In the genomic region with DNA sequence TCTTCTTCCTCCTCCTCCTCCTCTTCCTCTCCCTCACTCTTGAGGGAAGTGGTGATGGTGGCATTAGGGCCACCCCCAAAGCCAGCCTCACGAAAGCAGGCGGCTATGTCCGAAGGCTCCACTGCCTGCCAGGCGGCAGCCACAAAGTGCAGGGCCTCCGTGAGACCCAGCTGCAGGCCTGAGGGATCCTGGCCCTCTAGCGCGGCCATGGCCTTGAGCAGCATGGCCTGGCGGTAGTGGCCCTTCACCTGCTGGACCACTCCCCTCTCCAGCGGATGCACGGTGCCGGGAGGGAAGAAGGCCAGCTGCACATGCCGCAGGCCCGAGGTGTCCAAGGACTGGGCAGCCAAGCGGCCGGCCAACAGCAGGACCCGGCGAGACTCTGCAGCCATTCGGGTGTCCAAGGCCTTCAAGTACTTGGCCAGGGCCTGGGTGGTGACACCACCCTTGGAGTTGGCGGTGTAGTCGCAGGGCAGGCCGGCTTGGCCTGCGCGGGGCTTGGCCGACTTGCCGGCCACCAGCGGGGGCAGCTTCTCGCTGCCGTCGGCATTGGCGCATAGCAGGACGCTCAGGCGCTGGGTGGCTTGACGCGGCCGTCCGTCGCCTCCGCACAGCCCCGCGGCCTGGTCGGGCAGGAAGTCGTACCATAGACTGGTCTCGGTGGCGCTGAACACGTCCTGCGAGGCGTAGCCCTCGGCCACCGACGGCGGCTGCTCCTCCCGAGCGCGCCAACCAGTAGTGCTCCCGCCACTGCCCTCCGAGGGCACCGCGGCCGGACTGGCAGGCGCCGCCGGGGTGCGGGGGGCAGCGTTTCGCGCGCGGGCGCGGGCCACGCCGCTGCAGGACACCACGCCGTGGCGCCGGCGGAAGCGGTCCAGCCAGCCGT, we compare ENCODE assay signal across 7 cellular contexts. TPM values are rescaled to one million over a fixed set of nuclear protein-coding genes. Genes with fewer than 3 reads are reported as not detected.
DNase-seq lines count a peak whose midpoint lies in the region; ATAC-seq and FAIRE-seq lines count a peak whose summit lies in the region.
"Had no signal": no experiment of that assay in that cellular context is flagged by ENCODE, and none has a peak within 500 bp of the region (broad histone marks: within the 10 kb centered on the region; RNA-seq: fewer than 3 reads in every experiment).

No MANE protein-coding gene starts in this region.

- H3K9ac ChIP-seq in endocrine pancreas (ENCODE audit: control insufficient read depth, insufficient read depth, low read length), result peak overlapping the region; percentile 90

- H3K4me3 ChIP-seq in endocrine pancreas (ENCODE audit: control insufficient read depth, insufficient read depth, low read length), result no peak overlapping the region
- peak overlapping the region; percentile 65 to 91 for H3K4me3 ChIP-seq in small intestine (ENCODE audit: low read depth in 1 of 2, low read length in 2 of 2)

- 34 to 41% (median 38%) methylated on average over 55 to 79 of the region's 79 CpGs for WGBS in small intestine, 3 donors

- no peak for FAIRE-seq in small intestine (lab: Jason Lieb, UNC)

- H3K36me3 ChIP-seq in endocrine pancreas (ENCODE audit: control insufficient read depth, insufficient read depth, low read length) (no peaks in the 10 kb centered on the region), small intestine (ENCODE audit: control insufficient read depth in 2 of 2, insufficient read depth in 2 of 2, low read length in 2 of 2) (peaks cover 0 to 2% of the 10 kb centered on the region in 2 donors)

- peak overlapping the region; percentile 52 to 70 for H3K27ac ChIP-seq in small intestine (ENCODE audit: low read depth in 1 of 2, low read length in 1 of 2)

- DNase-seq in NCI-H1417 (lab: John Stamatoyannopoulos, UW) (peak; percentile 48 to 83 (median 74)), NCI-H1417 treated with DMSO at 0.1 percent for 48 hours (lab: John Stamatoyannopoulos, UW) (no peak), small intestine (no peak), SW480 (ENCODE audit: low spot score) (no peak)

- ATAC-seq in HG03175 (IDR thresholded peaks at IDR 0.05; ENCODE audit: unreplicated experiment), result no peak

- H3K4me1 ChIP-seq in endocrine pancreas (ENCODE audit: control insufficient read depth, insufficient read depth, low read length) (no peaks in the 10 kb centered on the region), small intestine (ENCODE audit: control insufficient read depth in 2 of 2, insufficient read depth in 1 of 2, low read depth in 1 of 2, low read length in 1 of 2) (peaks cover 4 to 11% of the 10 kb centered on the region in 2 donors)

- H3K9me3 ChIP-seq in endocrine pancreas (ENCODE audit: control insufficient read depth, low read length) (no peaks in the 10 kb centered on the region), small intestine (ENCODE audit: control insufficient read depth, low read depth) (no peaks in the 10 kb centered on the region)

- H3K27me3 ChIP-seq in endocrine pancreas (ENCODE audit: control insufficient read depth, insufficient read depth, low read length) (no peaks in the 10 kb centered on the region), small intestine (ENCODE audit: control insufficient read depth in 2 of 2, insufficient read depth in 2 of 2, low read length in 2 of 2) (no peaks in the 10 kb centered on the region)

RNA-seq across cellular contexts. Expression of a gene that starts 1.1 kb away (rescaled TPM):
- polyA plus RNA-seq in small intestine, result 10 to 100 TPM; 60.4 to 73.2 (median 60.5) TPM

RNA-seq across cellular contexts. Expression of a gene that starts 4.2 kb away (rescaled TPM):
- polyA plus RNA-seq in small intestine, result under 1 TPM in 1 of 3 donors, not detected in 2; 0.06 TPM
- polyA plus RNA-seq: CD4-positive, CD25-positive, alpha-beta regulatory T cell had no signal

RNA-seq across cellular contexts. Expression of a gene that starts 10.6 kb away (rescaled TPM):
- 10 to 100 TPM; 15.7 to 53.8 (median 15.9) TPM for polyA plus RNA-seq in small intestine

RNA-seq across cellular contexts. Expression of a gene that starts 17.9 kb away (rescaled TPM):
- 10 to 100 TPM in 2 of 3 donors, 1 to 10 TPM in 1; 5.8 to 38.4 (median 14.3) TPM for polyA plus RNA-seq in small intestine

RNA-seq across cellular contexts. Expression of a gene that starts 34.9 kb away (rescaled TPM):
- 10 to 100 TPM; 11.6 to 14.7 (median 12.4) TPM for polyA plus RNA-seq in small intestine

Comparison
In these comparisons a context has a peak if more than half of its experiments do, and no peak if none do; other contexts are left out.
1. DNase-seq: peak in NCI-H1417 (3 of 3); none in NCI-H1417 treated with DMSO at 0.1 percent for 48 hours (single experiment), small intestine (single experiment) and SW480 (single experiment).